Comparison of ENCODE assay signal across 8 cellular contexts in the genomic region with DNA sequence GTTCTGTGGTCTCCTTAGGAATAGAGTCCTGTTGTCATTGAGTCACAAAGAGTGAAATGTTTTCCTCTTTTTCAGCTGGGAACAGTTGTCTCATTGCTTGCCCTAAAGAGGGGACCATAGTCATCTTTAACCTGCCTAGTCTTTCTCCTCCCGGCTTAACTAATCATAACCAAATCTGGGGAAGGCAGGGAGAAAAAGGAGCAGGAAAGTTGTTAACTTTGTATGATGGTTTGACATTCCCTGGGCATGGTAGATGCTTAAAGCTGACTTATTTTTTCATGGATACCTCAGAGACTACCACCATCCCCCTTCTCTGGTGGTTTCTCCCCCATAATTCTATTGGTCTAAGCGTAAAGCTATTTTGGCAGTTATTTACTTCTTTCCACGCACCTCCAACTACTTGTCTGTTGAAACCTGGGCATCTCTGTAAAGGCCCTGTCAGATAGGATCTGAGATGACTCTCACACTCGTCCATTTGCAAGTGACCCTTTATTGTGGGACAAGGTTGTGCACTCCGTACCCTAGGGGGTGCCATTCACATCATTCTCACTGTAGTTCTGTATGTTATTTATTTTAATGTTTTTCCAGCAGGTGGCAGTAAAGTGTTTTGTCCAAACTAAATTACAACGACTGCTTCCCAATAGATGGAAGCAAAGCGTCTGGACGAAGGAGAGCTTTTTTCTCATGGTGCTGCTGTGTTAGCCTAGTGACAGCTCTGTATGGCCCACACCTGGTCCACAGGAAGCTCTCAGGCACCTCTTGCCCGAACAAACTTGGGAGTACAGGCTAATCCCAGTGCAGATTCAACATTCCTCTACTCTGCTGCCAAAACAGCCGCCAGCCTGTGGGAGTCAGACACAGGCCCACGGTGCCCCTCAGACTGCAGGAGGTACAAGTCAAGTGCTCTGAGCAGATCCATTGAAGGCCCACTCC. TPM values are rescaled to one million over a fixed set of nuclear protein-coding genes. Genes with fewer than 3 reads are reported as not detected.
DNase-seq lines count a peak whose midpoint lies in the region; ATAC-seq, FAIRE-seq and TF ChIP-seq lines count a peak whose summit lies in the region.

No MANE protein-coding gene starts in this region.

- no peaks in the 10 kb centered on the region for H3K9me3 Mint-ChIP-seq in astrocyte (ENCODE audit: unreplicated experiment)

- peaks cover under 1% of the 10 kb centered on the region for H3K36me3 Mint-ChIP-seq in astrocyte (ENCODE audit: low read depth, unreplicated experiment)

- H3K27ac Mint-ChIP-seq in astrocyte (ENCODE audit: unreplicated experiment): no peak overlapping the region

- H3K27me3 ChIP-seq in astrocyte (ENCODE audit: insufficient read depth, low read length): no peaks in the 10 kb centered on the region
- no peaks in the 10 kb centered on the region for H3K27me3 ChIP-seq in sigmoid colon

- H3K9ac ChIP-seq in astrocyte (ENCODE audit: low read length): peak overlapping the region; percentile 13

- FAIRE-seq in astrocyte (lab: Jason Lieb, UNC): no peak

- peaks cover 15% of the 10 kb centered on the region for H3K4me1 Mint-ChIP-seq in astrocyte (ENCODE audit: low read depth, unreplicated experiment)

- no peak for TF ChIP-seq EP300 in sigmoid colon (IDR thresholded peaks at IDR 0.05)

- H2AFZ ChIP-seq in astrocyte (ENCODE audit: low read depth, low read length): peak overlapping the region; percentile 82

- peaks cover 19% of the 10 kb centered on the region for H4K20me1 ChIP-seq in astrocyte (ENCODE audit: insufficient read depth, low read length)

- no peak overlapping the region for H3K4me2 ChIP-seq in astrocyte (ENCODE audit: low read length)

- 32 to 36% methylated on average over 11 of the region's 11 CpGs for WGBS in sigmoid colon, 2 donors

- H3K4me3 ChIP-seq in astrocyte (ENCODE audit: insufficient read depth, low read depth, low read length) (no peak overlapping the region), sigmoid colon (no peak overlapping the region)

- H3K27me3 Mint-ChIP-seq in astrocyte (ENCODE audit: low read depth, unreplicated experiment): no peaks in the 10 kb centered on the region

- H3K4me1 ChIP-seq in astrocyte (ENCODE audit: insufficient read depth, low read length): peaks cover 14% of the 10 kb centered on the region
- H3K4me1 ChIP-seq in sigmoid colon: peaks cover 0 to 24% (median 22%) of the 10 kb centered on the region in 4 donors

- H3K9me3 ChIP-seq in astrocyte (ENCODE audit: insufficient read depth, low read depth, low read length) (no peaks in the 10 kb centered on the region), sigmoid colon (no peaks in the 10 kb centered on the region)

- peak; percentile 83 for DNase-seq in GM03348 (ENCODE audit: low spot score)
- DNase-seq in NCI-H1930 (lab: John Stamatoyannopoulos, UW): peak; percentile 52 to 70
- DNase-seq in T-helper 2 cell: peak in 4 of 5 experiments; percentile 30 to 86 (median 56)
- DNase-seq in astrocyte (ENCODE audit: low read depth): peak; percentile 73
- DNase-seq in hepatic stellate cell (ENCODE audit: low spot score): peak; percentile 61
- DNase-seq in sigmoid colon: peak; percentile 75

- H3K4me3 Mint-ChIP-seq in astrocyte (ENCODE audit: unreplicated experiment): no peak overlapping the region

- TF ChIP-seq CTCF in astrocyte (IDR thresholded peaks at IDR 0.05; ENCODE audit: insufficient read depth, low read depth, low read length) (peak; percentile 98), sigmoid colon (IDR thresholded peaks at IDR 0.05) (peak; percentile 66 to 86 (median 72))

- H3K36me3 ChIP-seq in astrocyte (ENCODE audit: insufficient read depth, low read length) (no peaks in the 10 kb centered on the region), sigmoid colon (no peaks in the 10 kb centered on the region)

- peaks cover 19% of the 10 kb centered on the region for H3K79me2 ChIP-seq in astrocyte (ENCODE audit: insufficient read depth, low read length)

- intact Hi-C loops in sigmoid colon (cut with DNase I): loop anchor here (1.0 to 2.0 kb wide), 2 partner anchors 32 to 97 kb away; no protein-coding TSS in a partner anchor

- TF ChIP-seq POLR2A in sigmoid colon (IDR thresholded peaks at IDR 0.05): no peak

- H3K27ac ChIP-seq in astrocyte (ENCODE audit: low read depth, low read length) (no peak overlapping the region), sigmoid colon (peak overlapping the region; percentile 12 to 64 (median 54))

- peak; percentile 26 for ATAC-seq in HG02763 (IDR thresholded peaks at IDR 0.05; ENCODE audit: unreplicated experiment)
- ATAC-seq in GM21723 (IDR thresholded peaks at IDR 0.05; ENCODE audit: unreplicated experiment): no peak

RNA-seq across cellular contexts. Expression of gene FAM13B, which starts 3.0 kb away (rescaled TPM):
- total RNA-seq in astrocyte: 25.3 and 32.0 TPM in 2 replicates
- total RNA-seq in sigmoid colon: 10 to 100 TPM; 47.2 to 81.7 (median 58.7) TPM
- polyA plus RNA-seq in sigmoid colon: 10 to 100 TPM in 2 of 3 donors, 1 to 10 TPM in 1; 9.0 to 12.7 (median 12.6) TPM

RNA-seq across cellular contexts. Expression of gene WNT8A, which starts 48.0 kb away (rescaled TPM):
- total RNA-seq in astrocyte: not detected in 2 replicates
- not detected for total RNA-seq in sigmoid colon
- not detected for polyA plus RNA-seq in sigmoid colon
